In genomic region chr1:32521165-32521564, GRCh38 we compare ENCODE assay signal across 10 cellular contexts. TPM values are rescaled to one million over a fixed set of nuclear protein-coding genes. Genes with fewer than 3 reads are reported as not detected.
A peak's percentile ranks its signal among the peaks of the same experiment; 100 is the strongest.
DNase-seq lines count a peak whose midpoint lies in the region; ATAC-seq, FAIRE-seq and TF ChIP-seq lines count a peak whose summit lies in the region.
"Had no signal": no experiment of that assay in that cellular context is flagged by ENCODE, and none has a peak within 500 bp of the region (broad histone marks: within the 10 kb centered on the region; RNA-seq: fewer than 3 reads in every experiment).

No MANE protein-coding gene starts in this region.

- H3K4me3 ChIP-seq in Loucy (ENCODE audit: low read length, poor library complexity, severe bottlenecking) (peak overlapping the region; percentile 53), K562 (no peak overlapping the region), osteoblast (ENCODE audit: insufficient read depth, low read length) (peak overlapping the region; percentile 64), left lung (peak overlapping the region in 1 of 2 donors; percentile 30)

- H3K27me3 ChIP-seq in Loucy (ENCODE audit: insufficient read depth, low read length, poor library complexity, severe bottlenecking) = no peaks in the 10 kb centered on the region
- peaks cover 4 to 10% of the 10 kb centered on the region in 2 experiments; a peak in 4 of 5 replicates for H3K27me3 ChIP-seq in K562 (ENCODE audit: control insufficient read depth in 2 of 2, insufficient read depth in 2 of 2, low read length in 2 of 2)
- H3K27me3 ChIP-seq in osteoblast (ENCODE audit: insufficient read depth, low read length) = no peaks in the 10 kb centered on the region
- H3K27me3 ChIP-seq in left lung = no peaks in the 10 kb centered on the region

- CTCF ChIA-PET in K562 (lab: Yijun Ruan, JAX; ENCODE audit: low intra/inter-chr PET ratio) = interaction anchor here (0.6 to 1.2 kb wide), 3 partner anchors 51 to 365 kb away, joined by 5 to 8 read pairs (median 6); partner anchors contain the start of gene HPCA

- H3F3A ChIP-seq in Loucy (ENCODE audit: low read depth) = no peaks in the 10 kb centered on the region

- H3K4me1 ChIP-seq in Loucy (ENCODE audit: insufficient read depth, low read length, poor library complexity, severe bottlenecking) (peaks cover 5% of the 10 kb centered on the region), K562 (replicated peaks in 1 of 2; ENCODE audit: control insufficient read depth in 2 of 2, insufficient read depth in 2 of 2, low read length in 2 of 2) (no peaks in the 10 kb centered on the region), osteoblast (ENCODE audit: insufficient read depth, low read length) (no peaks in the 10 kb centered on the region), left lung (peaks cover 0 to 11% of the 10 kb centered on the region in 2 donors)
- H3K4me1 ChIP-seq: parathyroid adenoma had no signal

- in situ Hi-C loops in K562 (cut with MboI) = loop anchor here (5.0 kb wide), 1 partner anchor 351 kb away; the partner anchor contains the start of gene FNDC5

- H3K9me3 ChIP-seq in Loucy (ENCODE audit: insufficient read depth, low read depth, low read length) (no peaks in the 10 kb centered on the region), K562 (replicated peaks; ENCODE audit: control insufficient read depth, insufficient read depth, low read depth, low read length) (no peaks in the 10 kb centered on the region), osteoblast (ENCODE audit: low read depth, low read length) (no peaks in the 10 kb centered on the region), left lung (no peaks in the 10 kb centered on the region)

- H3K27me3 Mint-ChIP-seq in T-helper 2 cell treated with Interferon-gamma antibody and Interleukin-4, amounts not matched to agents 5 μg/mL and 100 μg/mL, for 36 hours (ENCODE audit: low read depth) = peaks cover 4% of the 10 kb centered on the region

- no peaks in the 10 kb centered on the region for H3K9me3 Mint-ChIP-seq in T-helper 2 cell treated with Interferon-gamma antibody and Interleukin-4, amounts not matched to agents 5 μg/mL and 100 μg/mL, for 36 hours

- 58% methylated on average over 6 of the region's 6 CpGs for WGBS in K562 (ENCODE audit: insufficient coverage, low coverage, missing lambda C conversion rate)

- peak; percentile 32; the same call in 1 of the 2 replicates for TF ChIP-seq CTCF in Loucy (conservative IDR thresholded peaks at IDR 0.05; ENCODE audit: low read length)
- TF ChIP-seq CTCF in K562 (IDR thresholded peaks at IDR 0.05 in 2 of 3, conservative IDR thresholded peaks at IDR 0.05 in 1 of 3; ENCODE audit: insufficient read depth in 2 of 3, low read depth in 1 of 3, low read length in 3 of 3) = peak in 2 of 3 experiments; percentile 27 to 40; a peak in 3 of 6 replicates
- no peak for TF ChIP-seq CTCF in osteoblast (IDR thresholded peaks at IDR 0.05; ENCODE audit: extremely low read depth, low read depth, low read length)
- no peak for TF ChIP-seq CTCF in left lung (IDR thresholded peaks at IDR 0.05)

- H4K20me1 ChIP-seq in Loucy (ENCODE audit: insufficient read depth, low read length, poor library complexity, severe bottlenecking) (no peaks in the 10 kb centered on the region), K562 (replicated peaks; ENCODE audit: control insufficient read depth, insufficient read depth, low read length) (no peaks in the 10 kb centered on the region), osteoblast (ENCODE audit: insufficient read depth, low read length) (no peaks in the 10 kb centered on the region)

- peak; percentile 33 to 53; a peak in 3 of 4 replicates for TF ChIP-seq RAD21 in K562 (CRISPR knock-in tag; conservative IDR thresholded peaks at IDR 0.05 in 1 of 2, IDR thresholded peaks at IDR 0.05 in 1 of 2)

- H3K79me2 ChIP-seq in Loucy (ENCODE audit: insufficient read depth, low read length) (no peaks in the 10 kb centered on the region), K562 (ENCODE audit: control insufficient read depth, insufficient read depth, low read length) (no peaks in the 10 kb centered on the region), osteoblast (ENCODE audit: insufficient read depth, low read length) (no peaks in the 10 kb centered on the region)
- H3K79me2 ChIP-seq: parathyroid adenoma had no signal

- no peaks in the 10 kb centered on the region for H3K9me2 ChIP-seq in Loucy (replicated peaks; ENCODE audit: low read depth, low read length)

- H3K4me2 ChIP-seq in Loucy (ENCODE audit: low read depth, low read length, poor library complexity, severe bottlenecking) (peak overlapping the region; percentile 48), K562 (ENCODE audit: insufficient read depth, low read length) (peak overlapping the region; percentile 72), osteoblast (ENCODE audit: insufficient read depth, low read length) (peak overlapping the region; percentile 79)

- TSS peak; percentile 70 for BruUV-seq in K562 (replicated peaks; lab: Mats Ljungman, UMichigan)

- POLR2A ChIA-PET in K562 (lab: Yijun Ruan, JAX) = interaction anchor here (0.6 to 2.2 kb wide), 8 partner anchors 11 to 253 kb away, joined by 3 to 16 read pairs (median 4); partner anchors contain the start of gene RBBP4

- no peak for FAIRE-seq in K562 (lab: Jason Lieb, UNC)

- no peak overlapping the region for H3K27ac ChIP-seq in K562 (ENCODE audit: extremely low read depth, low read depth, low read length)
- H3K27ac ChIP-seq in osteoblast (ENCODE audit: low read depth, low read length) = no peak overlapping the region
- H3K27ac ChIP-seq in left lung = no peak overlapping the region
- H3K27ac ChIP-seq: parathyroid adenoma had no signal

- H3K9ac ChIP-seq in Loucy (ENCODE audit: low read depth, low read length, poor library complexity, severe bottlenecking) (peak overlapping the region; percentile 46), K562 (ENCODE audit: insufficient read depth in 1 of 2, low read depth in 2 of 2, low read length in 2 of 2) (peak overlapping the region in 1 of 2 experiments; percentile 46; a peak in 2 of 4 replicates)
- H3K9ac ChIP-seq: parathyroid adenoma had no signal

- peak overlapping the region; percentile 76 for H3K4me3 Mint-ChIP-seq in T-helper 2 cell treated with Interferon-gamma antibody and Interleukin-4, amounts not matched to agents 5 μg/mL and 100 μg/mL, for 36 hours

- no peak overlapping the region for H3K27ac Mint-ChIP-seq in T-helper 2 cell treated with Interferon-gamma antibody and Interleukin-4, amounts not matched to agents 5 μg/mL and 100 μg/mL, for 36 hours

- H2AFZ ChIP-seq in Loucy (ENCODE audit: low read length) (peak overlapping the region; percentile 76; the same call in 1 of the 2 replicates), K562 (ENCODE audit: low read depth, low read length) (peak overlapping the region; percentile 94), osteoblast (ENCODE audit: low read length) (no peak overlapping the region)

- ATAC-seq in K562 (peak; percentile 62), left lung (no peak)

- no peak for DNase-seq in T-helper 2 cell treated with Interferon-gamma antibody and Interleukin-4, amounts not matched to agents 5 μg/mL and 100 μg/mL, for 36 hours (ENCODE audit: low spot score)
- DNase-seq in T-helper 2 cell (no peak), K562 (ENCODE audit: extremely low read depth in 1 of 4, low spot score in 3 of 4) (peak in 1 of 4 experiments; percentile 30), osteoblast (ENCODE audit: insufficient read length, low spot score, missing footprints) (no peak), left lung (no peak), HuH-7 (ENCODE audit: low spot score) (no peak)
- DNase-seq in stimulated activated naive CD4-positive, alpha-beta T cell treated with Interleukin-2 at 50 U/mL for 16 hours (lab: John Stamatoyannopoulos, UW) = no peak

- no peak for TF ChIP-seq EP300 in K562 (IDR thresholded peaks at IDR 0.05; ENCODE audit: low read length)

- H3K9me1 ChIP-seq in K562 (ENCODE audit: control insufficient read depth, insufficient read depth, low read length) = no peaks in the 10 kb centered on the region

- TF ChIP-seq POLR2A in K562 (conservative IDR thresholded peaks at IDR 0.05) = no peak

- H3K36me3 Mint-ChIP-seq in T-helper 2 cell treated with Interferon-gamma antibody and Interleukin-4, amounts not matched to agents 5 μg/mL and 100 μg/mL, for 36 hours (ENCODE audit: low read depth) = no peaks in the 10 kb centered on the region

- H3K36me3 ChIP-seq in Loucy (ENCODE audit: insufficient read depth, low read length) = no peaks in the 10 kb centered on the region
- no peaks in the 10 kb centered on the region for H3K36me3 ChIP-seq in K562 (ENCODE audit: control insufficient read depth, insufficient read depth, low read length)
- H3K36me3 ChIP-seq in osteoblast (ENCODE audit: insufficient read depth, low read length) = no peaks in the 10 kb centered on the region
- H3K36me3 ChIP-seq in left lung = no peaks in the 10 kb centered on the region

- H3K4me1 Mint-ChIP-seq in T-helper 2 cell treated with Interferon-gamma antibody and Interleukin-4, amounts not matched to agents 5 μg/mL and 100 μg/mL, for 36 hours (ENCODE audit: low read depth) = peaks cover 3% of the 10 kb centered on the region

- intact Hi-C loops in K562 (cut with micrococcal nuclease) = loop anchor here (2.0 to 10.0 kb wide), 7 partner anchors 74 to 564 kb away; partner anchors contain the start of genes AZIN2, RBBP4 and ZBTB8OS
- intact Hi-C loops in left lung (cut with DNase I) = no loop called here

RNA-seq across cellular contexts. Expression of gene ZBTB8A, which starts 18.1 kb away (rescaled TPM):
- total RNA-seq in K562 (2011; cell fraction: chromatin; rRNA removed; ENCODE audit: low replicate concordance) = 0.35 and 0.51 TPM in 2 replicates
- total RNA-seq in K562 (2011; cell fraction: nucleolus; rRNA removed) = 0.17 and 0.26 TPM in 2 replicates
- 0.15 and 0.38 TPM in 2 replicates for total RNA-seq in K562 (2011; cell fraction: nucleoplasm; rRNA removed)
- 0.05 and 0.08 TPM in 2 replicates for total RNA-seq in K562 (2014; rRNA removed)
- total RNA-seq in K562 (2014; rRNA removed; fragmentation: Illumina TruSeq; extraction: Trizol) = 0.11 and 0.29 TPM in 2 replicates
- 0.11 and 0.14 TPM in 2 replicates for total RNA-seq in K562 (2015; rRNA removed; fragmentation: Illumina TruSeq; extraction: Trizol)
- 0.22 and 0.31 TPM in 2 replicates for total RNA-seq in K562 (2021)
- polyA plus RNA-seq in K562 (2011; rRNA removed) = 0.64 and 2.0 TPM in 2 replicates
- polyA plus RNA-seq in K562 (2011; cell fraction: cytosol; rRNA removed) = 0.19 and 0.72 TPM in 2 replicates
- 0.09 and 0.80 TPM in 2 replicates for polyA plus RNA-seq in K562 (2011; cell fraction: nucleus; rRNA removed)
- 0.08 and 0.17 TPM in 2 replicates for polyA plus RNA-seq in K562 (2012)
- 0.09 and 0.22 TPM in 2 replicates for polyA plus RNA-seq in K562 (2014; fragmentation: Illumina TruSeq; extraction: Trizol)
- polyA plus RNA-seq in K562 (2014; fragmentation: Nextera tagmentation; extraction: Ambion mirVana) = under 1 TPM; 0.01 TPM
- polyA plus RNA-seq in K562 (2014; rRNA removed) = 0.08 and 0.09 TPM in 2 replicates
- 0.39 and 3.8 TPM in 2 replicates for polyA minus RNA-seq in K562 (2011; rRNA and poly(A)+ RNA removed)
- polyA minus RNA-seq in K562 (2011; cell fraction: cytosol; rRNA and poly(A)+ RNA removed) = 0.29 and 1.1 TPM in 2 replicates
- 0.27 and 0.67 TPM in 2 replicates for polyA minus RNA-seq in K562 (2011; cell fraction: nucleus; rRNA and poly(A)+ RNA removed)
- 9.8 and 10.6 TPM in 2 replicates for total RNA-seq in osteoblast
- total RNA-seq in left lung = 1 to 10 TPM; 8.6 to 9.8 TPM

RNA-seq across cellular contexts. Expression of gene ZBTB8B, which starts 56.3 kb away (rescaled TPM):
- total RNA-seq in K562 (2011; cell fraction: chromatin; rRNA removed; ENCODE audit: low replicate concordance) = not detected in 2 replicates
- total RNA-seq in K562 (2011; cell fraction: nucleolus; rRNA removed) = not detected in 2 replicates
- total RNA-seq in K562 (2011; cell fraction: nucleoplasm; rRNA removed) = not detected in 2 replicates
- total RNA-seq in K562 (2014; rRNA removed) (under 0.01 TPM in 1 of 2 replicates, not detected in the other), K562 (2014; rRNA removed; fragmentation: Illumina TruSeq; extraction: Trizol) (not detected in 2 replicates), K562 (2015; rRNA removed; fragmentation: Illumina TruSeq; extraction: Trizol) (not detected in 2 replicates), K562 (2021) (not detected in 2 replicates), osteoblast (under 0.01 TPM in 2 replicates), left lung (under 1 TPM; 0.03 TPM)
- polyA plus RNA-seq in K562 (2011; rRNA removed) (not detected in 2 replicates), K562 (2014; fragmentation: Illumina TruSeq; extraction: Trizol) (not detected in 2 replicates), K562 (2014; fragmentation: Nextera tagmentation; extraction: Ambion mirVana) (not detected), K562 (2014; rRNA removed) (not detected in 2 replicates)
- not detected in 2 replicates for polyA plus RNA-seq in K562 (2011; cell fraction: cytosol; rRNA removed)
- not detected in 2 replicates for polyA plus RNA-seq in K562 (2011; cell fraction: nucleus; rRNA removed)
- 0.01 TPM in 1 of 2 replicates, not detected in the other for polyA plus RNA-seq in K562 (2012)
- polyA minus RNA-seq in K562 (2011; rRNA and poly(A)+ RNA removed) = not detected in 2 replicates
- not detected in 2 replicates for polyA minus RNA-seq in K562 (2011; cell fraction: cytosol; rRNA and poly(A)+ RNA removed)
- polyA minus RNA-seq in K562 (2011; cell fraction: nucleus; rRNA and poly(A)+ RNA removed) = not detected in 2 replicates
- total RNA-seq: activated CD8-positive, alpha-beta memory T cell treated with anti-CD3 and anti-CD28 coated beads for 36 hours had no signal

Comparison
In these comparisons a context has a peak if more than half of its experiments do, and no peak if none do; other contexts are left out.
1. CTCF ChIP-seq: peak in Loucy (single experiment) and K562 (2 of 3); none in osteoblast (single experiment) and left lung (0 of 2).
2. Peak in every context shown above with its lines, with median percentiles within 50 percentile points of each other: H3K4me2 ChIP-seq.